In the genomic region with DNA sequence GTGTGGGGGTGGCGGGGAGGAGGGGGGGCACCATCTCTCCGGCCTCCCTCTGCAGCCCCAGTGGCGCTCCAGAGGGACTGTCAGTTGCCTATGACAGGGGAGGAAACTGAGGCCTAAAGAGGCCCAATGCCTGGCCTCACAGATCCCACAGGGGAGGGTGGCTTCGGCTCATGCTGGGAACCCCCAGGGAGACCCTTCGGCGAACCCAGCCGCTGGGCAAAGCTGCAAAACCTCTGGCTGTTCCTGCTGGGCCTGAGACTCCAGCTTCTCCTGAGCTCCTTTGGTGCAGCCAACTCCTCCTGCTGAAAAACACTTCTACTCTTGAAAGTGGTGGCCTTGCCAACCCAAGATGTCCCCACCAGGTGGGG, we compare ENCODE assay signal across 14 cellular contexts.
DNase-seq lines count a peak whose midpoint lies in the region; ATAC-seq and TF ChIP-seq lines count a peak whose summit lies in the region.
"Had no signal": no experiment of that assay in that cellular context is flagged by ENCODE, and none has a peak within 500 bp of the region (broad histone marks: within the 10 kb centered on the region; RNA-seq: fewer than 3 reads in every experiment).

No MANE protein-coding gene starts in this region.

- CTCF ChIA-PET in activated CD8-positive, alpha-beta memory T cell treated with anti-CD3 and anti-CD28 coated beads, Interleukin-2, amount 10 ng/mL, durations not matched to agents 7 days and 5 days (lab: Charles Lee), result no interaction called here

- H3K4me3 ChIP-seq in Peyer's patch, result no peak overlapping the region
- H3K4me3 ChIP-seq in gastroesophageal sphincter, result no peak overlapping the region
- H3K4me3 ChIP-seq: skin epidermis, upper lobe of left lung had no signal

- TF ChIP-seq POLR2A in Peyer's patch (IDR thresholded peaks at IDR 0.05) (no peak), gastroesophageal sphincter (IDR thresholded peaks at IDR 0.05) (no peak)

- peak; percentile 31 for DNase-seq in activated CD8-positive, alpha-beta memory T cell treated with anti-CD3 and anti-CD28 coated beads, Interleukin-2, amount 10 ng/mL, durations not matched to agents 7 days and 5 days
- DNase-seq in activated CD8-positive, alpha-beta memory T cell treated with anti-CD3 and anti-CD28 coated beads, Interleukin-2, amount 50 U/mL, for 4 hours, result no peak
- DNase-seq in Peyer's patch, result peak in 2 of 3 donors; percentile 11 to 34
- DNase-seq in foreskin keratinocyte, result no peak
- peak; percentile 10 for DNase-seq in stimulated activated CD8-positive, alpha-beta memory T cell treated with anti-CD3 and anti-CD28 coated beads, Interleukin-4, amount 100 ng/mL, for 48 hours
- no peak for DNase-seq in activated CD4-positive, alpha-beta T cell treated with anti-CD3 and anti-CD28 coated beads for 4 hours
- no peak for DNase-seq in NCI-H446 treated with DMSO at 0.1 percent for 48 hours (lab: John Stamatoyannopoulos, UW)
- DNase-seq: activated naive CD4-positive, alpha-beta T cell treated with anti-CD3 and anti-CD28 coated beads, Interleukin-2, amount 50 U/mL, for 16 hours; activated T-cell treated with anti-CD3 and anti-CD28 coated beads, Interleukin-2, amount 50 U/mL, for 1 hour; effector CD8-positive, alpha-beta T cell; hippocampal formation had no signal

- H3K36me3 ChIP-seq in Peyer's patch (no peaks in the 10 kb centered on the region), gastroesophageal sphincter (no peaks in the 10 kb centered on the region)
- H3K36me3 ChIP-seq: upper lobe of left lung had no signal

- H3K27ac Mint-ChIP-seq in activated CD8-positive, alpha-beta memory T cell treated with anti-CD3 and anti-CD28 coated beads, Interleukin-2, amount 10 ng/mL, durations not matched to agents 7 days and 5 days, result no peak overlapping the region

- no peaks in the 10 kb centered on the region for H3K36me3 Mint-ChIP-seq in activated CD8-positive, alpha-beta memory T cell treated with anti-CD3 and anti-CD28 coated beads, Interleukin-2, amount 10 ng/mL, durations not matched to agents 7 days and 5 days

- TF ChIP-seq EP300 in gastroesophageal sphincter (IDR thresholded peaks at IDR 0.05), result no peak

- H3K27me3 ChIP-seq in Peyer's patch, result peaks cover 0 to 7% of the 10 kb centered on the region in 2 donors
- peaks cover 37% of the 10 kb centered on the region for H3K27me3 ChIP-seq in foreskin keratinocyte
- H3K27me3 ChIP-seq in gastroesophageal sphincter, result peaks cover 76% of the 10 kb centered on the region

- no peaks in the 10 kb centered on the region for H3K9me3 ChIP-seq in Peyer's patch
- H3K9me3 ChIP-seq in gastroesophageal sphincter, result no peaks in the 10 kb centered on the region
- H3K9me3 ChIP-seq: upper lobe of left lung had no signal

- no peaks in the 10 kb centered on the region for H3K4me1 ChIP-seq in Peyer's patch
- no peaks in the 10 kb centered on the region for H3K4me1 ChIP-seq in foreskin keratinocyte
- peaks cover 0 to 11% (median 2%) of the 10 kb centered on the region in 3 donors for H3K4me1 ChIP-seq in gastroesophageal sphincter

- H3K27ac ChIP-seq in Peyer's patch (peak overlapping the region in 1 of 4 donors; percentile 35), foreskin keratinocyte (peak overlapping the region; percentile 50), gastroesophageal sphincter (no peak overlapping the region)
- H3K27ac ChIP-seq: skin epidermis, upper lobe of left lung had no signal

- H3K4me1 Mint-ChIP-seq in activated CD8-positive, alpha-beta memory T cell treated with anti-CD3 and anti-CD28 coated beads, Interleukin-2, amount 10 ng/mL, durations not matched to agents 7 days and 5 days, result no peaks in the 10 kb centered on the region

- WGBS in gastroesophageal sphincter (ENCODE audit: low coverage in 1 of 2), 2 donors, result no CpG with 5 or more reads among the region's 7 CpGs

- no peak for TF ChIP-seq CTCF in Peyer's patch (IDR thresholded peaks at IDR 0.05)
- no peak for TF ChIP-seq CTCF in foreskin keratinocyte (conservative IDR thresholded peaks at IDR 0.05)
- no peak for TF ChIP-seq CTCF in gastroesophageal sphincter (IDR thresholded peaks at IDR 0.05)

- no peak overlapping the region for H3K4me3 Mint-ChIP-seq in activated CD8-positive, alpha-beta memory T cell treated with anti-CD3 and anti-CD28 coated beads, Interleukin-2, amount 10 ng/mL, durations not matched to agents 7 days and 5 days

- H3K27me3 Mint-ChIP-seq in activated CD8-positive, alpha-beta memory T cell treated with anti-CD3 and anti-CD28 coated beads, Interleukin-2, amount 10 ng/mL, durations not matched to agents 7 days and 5 days, result peaks cover 25% of the 10 kb centered on the region

- ATAC-seq in activated CD8-positive, alpha-beta memory T cell treated with anti-CD3 and anti-CD28 coated beads, Interleukin-2, amount 10 ng/mL, durations not matched to agents 7 days and 5 days, result no peak
- ATAC-seq in foreskin keratinocyte (no peak), gastroesophageal sphincter (no peak)

- no peaks in the 10 kb centered on the region for H3K9me3 Mint-ChIP-seq in activated CD8-positive, alpha-beta memory T cell treated with anti-CD3 and anti-CD28 coated beads, Interleukin-2, amount 10 ng/mL, durations not matched to agents 7 days and 5 days (ENCODE audit: low read depth)

Comparison
In these comparisons a context has a peak if more than half of its experiments do, and no peak if none do; other contexts are left out.
1. DNase-seq: peak in activated CD8-positive, alpha-beta memory T cell treated with anti-CD3 and anti-CD28 coated beads, Interleukin-2, amount 10 ng/mL, durations not matched to agents 7 days and 5 days (single experiment), Peyer's patch (2 of 3) and stimulated activated CD8-positive, alpha-beta memory T cell treated with anti-CD3 and anti-CD28 coated beads, Interleukin-4, amount 100 ng/mL, for 48 hours (single experiment); none in activated CD8-positive, alpha-beta memory T cell treated with anti-CD3 and anti-CD28 coated beads, Interleukin-2, amount 50 U/mL, for 4 hours (single experiment), foreskin keratinocyte (0 of 2), activated CD4-positive, alpha-beta T cell treated with anti-CD3 and anti-CD28 coated beads for 4 hours (0 of 2) and NCI-H446 treated with DMSO at 0.1 percent for 48 hours (single experiment).